In the genomic region with DNA sequence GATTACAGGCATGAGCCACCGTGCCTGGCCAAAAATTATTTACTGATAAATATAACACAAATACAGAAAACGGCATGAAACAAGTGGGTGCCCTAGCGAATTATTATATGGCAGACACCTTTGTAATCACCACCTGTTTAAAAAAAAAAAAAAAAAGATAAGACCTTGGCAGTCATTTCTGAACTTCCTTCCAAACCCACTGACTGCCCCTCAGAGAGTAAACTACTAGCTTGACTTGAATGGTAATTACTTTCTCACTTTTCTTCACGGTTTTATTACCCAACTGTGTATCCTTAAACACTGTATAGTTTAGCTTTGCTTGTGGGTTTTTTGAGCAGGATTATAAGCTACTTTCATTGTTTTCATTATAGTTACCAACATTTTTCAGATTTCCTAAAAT, we compare ENCODE assay signal across 3 cellular contexts.
TF ChIP-seq lines count a peak whose summit lies in the region.

No MANE protein-coding gene starts in this region.

TF ChIP-seq in HEK293, 187 proteins besides CTCF, POLR2A, EP300 and RAD21:
- TF ChIP-seq SETDB1 (IDR thresholded peaks at IDR 0.05; ENCODE audit: insufficient read length, low read length) (no peak), ZNF391 (tag by site-specific recombination; IDR thresholded peaks at IDR 0.05; ENCODE audit: borderline replicate concordance, low read depth) (no peak), HOXA7 (CRISPR knock-in tag; IDR thresholded peaks at IDR 0.05; ENCODE audit: borderline replicate concordance) (no peak), SCRT1 (tag by site-specific recombination; IDR thresholded peaks at IDR 0.05; ENCODE audit: borderline replicate concordance) (0 out of 2 replicates have a peak, but pooled peaks have one; percentile 25), ZNF266 (tag by site-specific recombination; IDR thresholded peaks at IDR 0.05; ENCODE audit: low read depth) (no peak), ZNF585B (tag by site-specific recombination; IDR thresholded peaks at IDR 0.05) (no peak), ZNF202 (tag by site-specific recombination; IDR thresholded peaks at IDR 0.05; ENCODE audit: borderline replicate concordance) (no peak), ZNF223 (tag by site-specific recombination; IDR thresholded peaks at IDR 0.05) (no peak), ZNF324 (tag by site-specific recombination; IDR thresholded peaks at IDR 0.05) (no peak), FEZF1 (tag by site-specific recombination; IDR thresholded peaks at IDR 0.05) (no peak), ZNF544 (tag by site-specific recombination; IDR thresholded peaks at IDR 0.05) (no peak)
- TF ChIP-seq, protein P1, sequence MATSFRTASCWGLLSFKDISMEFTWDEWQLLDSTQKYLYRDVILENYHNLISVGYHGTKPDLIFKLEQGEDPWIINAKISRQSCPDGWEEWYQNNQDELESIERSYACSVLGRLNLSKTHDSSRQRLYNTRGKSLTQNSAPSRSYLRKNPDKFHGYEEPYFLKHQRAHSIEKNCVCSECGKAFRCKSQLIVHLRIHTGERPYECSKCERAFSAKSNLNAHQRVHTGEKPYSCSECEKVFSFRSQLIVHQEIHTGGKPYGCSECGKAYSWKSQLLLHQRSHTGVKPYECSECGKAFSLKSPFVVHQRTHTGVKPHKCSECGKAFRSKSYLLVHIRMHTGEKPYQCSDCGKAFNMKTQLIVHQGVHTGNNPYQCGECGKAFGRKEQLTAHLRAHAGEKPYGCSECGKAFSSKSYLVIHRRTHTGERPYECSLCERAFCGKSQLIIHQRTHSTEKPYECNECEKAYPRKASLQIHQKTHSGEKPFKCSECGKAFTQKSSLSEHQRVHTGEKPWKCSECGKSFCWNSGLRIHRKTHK (tag by site-specific recombination; IDR thresholded peaks at IDR 0.05), result no peak
- TF ChIP-seq, protein P2, sequence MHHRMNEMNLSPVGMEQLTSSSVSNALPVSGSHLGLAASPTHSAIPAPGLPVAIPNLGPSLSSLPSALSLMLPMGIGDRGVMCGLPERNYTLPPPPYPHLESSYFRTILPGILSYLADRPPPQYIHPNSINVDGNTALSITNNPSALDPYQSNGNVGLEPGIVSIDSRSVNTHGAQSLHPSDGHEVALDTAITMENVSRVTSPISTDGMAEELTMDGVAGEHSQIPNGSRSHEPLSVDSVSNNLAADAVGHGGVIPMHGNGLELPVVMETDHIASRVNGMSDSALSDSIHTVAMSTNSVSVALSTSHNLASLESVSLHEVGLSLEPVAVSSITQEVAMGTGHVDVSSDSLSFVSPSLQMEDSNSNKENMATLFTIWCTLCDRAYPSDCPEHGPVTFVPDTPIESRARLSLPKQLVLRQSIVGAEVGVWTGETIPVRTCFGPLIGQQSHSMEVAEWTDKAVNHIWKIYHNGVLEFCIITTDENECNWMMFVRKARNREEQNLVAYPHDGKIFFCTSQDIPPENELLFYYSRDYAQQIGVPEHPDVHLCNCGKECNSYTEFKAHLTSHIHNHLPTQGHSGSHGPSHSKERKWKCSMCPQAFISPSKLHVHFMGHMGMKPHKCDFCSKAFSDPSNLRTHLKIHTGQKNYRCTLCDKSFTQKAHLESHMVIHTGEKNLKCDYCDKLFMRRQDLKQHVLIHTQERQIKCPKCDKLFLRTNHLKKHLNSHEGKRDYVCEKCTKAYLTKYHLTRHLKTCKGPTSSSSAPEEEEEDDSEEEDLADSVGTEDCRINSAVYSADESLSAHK (tag by site-specific recombination; IDR thresholded peaks at IDR 0.05), result no peak
- TF ChIP-seq, protein P3, sequence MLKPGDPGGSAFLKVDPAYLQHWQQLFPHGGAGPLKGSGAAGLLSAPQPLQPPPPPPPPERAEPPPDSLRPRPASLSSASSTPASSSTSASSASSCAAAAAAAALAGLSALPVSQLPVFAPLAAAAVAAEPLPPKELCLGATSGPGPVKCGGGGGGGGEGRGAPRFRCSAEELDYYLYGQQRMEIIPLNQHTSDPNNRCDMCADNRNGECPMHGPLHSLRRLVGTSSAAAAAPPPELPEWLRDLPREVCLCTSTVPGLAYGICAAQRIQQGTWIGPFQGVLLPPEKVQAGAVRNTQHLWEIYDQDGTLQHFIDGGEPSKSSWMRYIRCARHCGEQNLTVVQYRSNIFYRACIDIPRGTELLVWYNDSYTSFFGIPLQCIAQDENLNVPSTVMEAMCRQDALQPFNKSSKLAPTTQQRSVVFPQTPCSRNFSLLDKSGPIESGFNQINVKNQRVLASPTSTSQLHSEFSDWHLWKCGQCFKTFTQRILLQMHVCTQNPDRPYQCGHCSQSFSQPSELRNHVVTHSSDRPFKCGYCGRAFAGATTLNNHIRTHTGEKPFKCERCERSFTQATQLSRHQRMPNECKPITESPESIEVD (tag by site-specific recombination; IDR thresholded peaks at IDR 0.05), result 0 out of 2 replicates have a peak, but pooled peaks have one; percentile 40

TF ChIP-seq in GM12878, 131 proteins besides CTCF, POLR2A, EP300 and RAD21 (continues in another document):
- TF ChIP-seq ZSCAN29 (IDR thresholded peaks at IDR 0.05) (no peak), NFIC (IDR thresholded peaks at IDR 0.05; ENCODE audit: low read depth, low read length) (no peak), ZNF207 (IDR thresholded peaks at IDR 0.05; ENCODE audit: borderline replicate concordance) (no peak), NBN (IDR thresholded peaks at IDR 0.05) (no peak), EZH2 (IDR thresholded peaks at IDR 0.05; ENCODE audit: borderline replicate concordance, control insufficient read depth, low read depth, low read length) (no peak), NR2C1 (IDR thresholded peaks at IDR 0.05) (no peak), FOXK2 (IDR thresholded peaks at IDR 0.05) (no peak), SPI1 (IDR thresholded peaks at IDR 0.05; ENCODE audit: borderline replicate concordance, insufficient read depth, low read depth, low read length) (no peak), MTA2 (IDR thresholded peaks at IDR 0.05; ENCODE audit: low read depth) (0 out of 2 replicates have a peak, but pooled peaks have one; percentile 13), SIN3A (IDR thresholded peaks at IDR 0.05; ENCODE audit: low read depth, low read length) (no peak), JUNB (IDR thresholded peaks at IDR 0.05) (peak; percentile 59; the same call in 1 of the 2 replicates)
- TF ChIP-seq, protein P4, sequence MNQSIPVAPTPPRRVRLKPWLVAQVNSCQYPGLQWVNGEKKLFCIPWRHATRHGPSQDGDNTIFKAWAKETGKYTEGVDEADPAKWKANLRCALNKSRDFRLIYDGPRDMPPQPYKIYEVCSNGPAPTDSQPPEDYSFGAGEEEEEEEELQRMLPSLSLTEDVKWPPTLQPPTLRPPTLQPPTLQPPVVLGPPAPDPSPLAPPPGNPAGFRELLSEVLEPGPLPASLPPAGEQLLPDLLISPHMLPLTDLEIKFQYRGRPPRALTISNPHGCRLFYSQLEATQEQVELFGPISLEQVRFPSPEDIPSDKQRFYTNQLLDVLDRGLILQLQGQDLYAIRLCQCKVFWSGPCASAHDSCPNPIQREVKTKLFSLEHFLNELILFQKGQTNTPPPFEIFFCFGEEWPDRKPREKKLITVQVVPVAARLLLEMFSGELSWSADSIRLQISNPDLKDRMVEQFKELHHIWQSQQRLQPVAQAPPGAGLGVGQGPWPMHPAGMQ (IDR thresholded peaks at IDR 0.05; ENCODE audit: borderline replicate concordance), result no peak
- TF ChIP-seq, protein P5, sequence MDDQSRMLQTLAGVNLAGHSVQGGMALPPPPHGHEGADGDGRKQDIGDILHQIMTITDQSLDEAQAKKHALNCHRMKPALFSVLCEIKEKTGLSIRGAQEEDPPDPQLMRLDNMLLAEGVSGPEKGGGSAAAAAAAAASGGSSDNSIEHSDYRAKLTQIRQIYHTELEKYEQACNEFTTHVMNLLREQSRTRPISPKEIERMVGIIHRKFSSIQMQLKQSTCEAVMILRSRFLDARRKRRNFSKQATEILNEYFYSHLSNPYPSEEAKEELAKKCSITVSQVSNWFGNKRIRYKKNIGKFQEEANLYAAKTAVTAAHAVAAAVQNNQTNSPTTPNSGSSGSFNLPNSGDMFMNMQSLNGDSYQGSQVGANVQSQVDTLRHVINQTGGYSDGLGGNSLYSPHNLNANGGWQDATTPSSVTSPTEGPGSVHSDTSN (IDR thresholded peaks at IDR 0.05; ENCODE audit: insufficient replicate concordance, low read depth, low read length), result no peak
- TF ChIP-seq, protein P6, sequence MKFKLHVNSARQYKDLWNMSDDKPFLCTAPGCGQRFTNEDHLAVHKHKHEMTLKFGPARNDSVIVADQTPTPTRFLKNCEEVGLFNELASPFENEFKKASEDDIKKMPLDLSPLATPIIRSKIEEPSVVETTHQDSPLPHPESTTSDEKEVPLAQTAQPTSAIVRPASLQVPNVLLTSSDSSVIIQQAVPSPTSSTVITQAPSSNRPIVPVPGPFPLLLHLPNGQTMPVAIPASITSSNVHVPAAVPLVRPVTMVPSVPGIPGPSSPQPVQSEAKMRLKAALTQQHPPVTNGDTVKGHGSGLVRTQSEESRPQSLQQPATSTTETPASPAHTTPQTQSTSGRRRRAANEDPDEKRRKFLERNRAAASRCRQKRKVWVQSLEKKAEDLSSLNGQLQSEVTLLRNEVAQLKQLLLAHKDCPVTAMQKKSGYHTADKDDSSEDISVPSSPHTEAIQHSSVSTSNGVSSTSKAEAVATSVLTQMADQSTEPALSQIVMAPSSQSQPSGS (IDR thresholded peaks at IDR 0.05; ENCODE audit: low read length), result no peak

TF ChIP-seq in SK-N-SH, 30 proteins besides CTCF, POLR2A, EP300 and RAD21:
- TF ChIP-seq, protein P5 (IDR thresholded peaks at IDR 0.05), result no peak
- TF ChIP-seq TEAD4 (IDR thresholded peaks at IDR 0.05; ENCODE audit: borderline replicate concordance, insufficient read depth) (no peak), EZH2phosphoT487 (IDR thresholded peaks at IDR 0.05; ENCODE audit: borderline replicate concordance, low read depth) (no peak), RFX5 (IDR thresholded peaks at IDR 0.05; ENCODE audit: low read length) (no peak), TCF12 (IDR thresholded peaks at IDR 0.05) (no peak)
- TF ChIP-seq, protein P7, sequence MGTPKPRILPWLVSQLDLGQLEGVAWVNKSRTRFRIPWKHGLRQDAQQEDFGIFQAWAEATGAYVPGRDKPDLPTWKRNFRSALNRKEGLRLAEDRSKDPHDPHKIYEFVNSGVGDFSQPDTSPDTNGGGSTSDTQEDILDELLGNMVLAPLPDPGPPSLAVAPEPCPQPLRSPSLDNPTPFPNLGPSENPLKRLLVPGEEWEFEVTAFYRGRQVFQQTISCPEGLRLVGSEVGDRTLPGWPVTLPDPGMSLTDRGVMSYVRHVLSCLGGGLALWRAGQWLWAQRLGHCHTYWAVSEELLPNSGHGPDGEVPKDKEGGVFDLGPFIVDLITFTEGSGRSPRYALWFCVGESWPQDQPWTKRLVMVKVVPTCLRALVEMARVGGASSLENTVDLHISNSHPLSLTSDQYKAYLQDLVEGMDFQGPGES (IDR thresholded peaks at IDR 0.05; ENCODE audit: low read depth, low read length), result no peak
